2 cellular contexts compared by ENCODE assay signal in the genomic region with DNA sequence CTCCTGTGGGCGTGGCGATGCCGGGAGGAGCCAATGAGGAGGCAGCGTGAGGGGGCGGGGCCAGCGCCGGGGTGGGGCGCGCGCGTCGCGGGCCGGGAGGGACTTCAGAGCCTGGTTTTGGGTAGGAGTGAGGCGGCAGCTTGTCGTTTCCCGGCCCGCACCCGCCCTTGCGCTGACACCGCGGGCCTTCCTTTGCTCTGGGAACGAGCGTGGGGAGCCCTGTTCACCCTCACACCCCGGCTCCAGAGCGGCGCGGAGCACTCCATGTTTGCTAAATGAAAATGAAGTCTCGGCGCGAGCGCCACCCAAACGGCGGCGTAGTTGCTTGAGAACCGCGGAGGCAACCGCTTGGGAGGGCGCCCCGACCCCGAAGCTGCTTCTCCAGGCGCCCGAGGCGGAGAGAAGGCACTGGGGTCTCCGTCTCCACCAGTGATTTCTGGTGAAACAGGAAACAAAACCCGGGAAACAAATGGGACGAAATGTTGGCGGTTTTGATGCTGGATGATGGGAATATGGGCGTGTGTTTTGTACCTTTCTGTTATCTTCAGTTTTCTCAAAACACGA.
TF ChIP-seq lines count a peak whose summit lies in the region.

No MANE protein-coding gene starts in this region.

TF ChIP-seq in GM23338, 12 proteins besides CTCF, POLR2A, EP300 and RAD21:
- TF ChIP-seq EZH2 (IDR thresholded peaks at IDR 0.05; ENCODE audit: low read depth, unreplicated experiment) (no peak), POLR2AphosphoS5 (IDR thresholded peaks at IDR 0.05; ENCODE audit: low read depth) (peak; percentile 73), NANOG (IDR thresholded peaks at IDR 0.05; ENCODE audit: borderline replicate concordance) (no peak), ZNF331 (CRISPR knock-in tag; IDR thresholded peaks at IDR 0.05; ENCODE audit: low read depth) (no peak), JUNB (IDR thresholded peaks at IDR 0.05; ENCODE audit: unreplicated experiment) (no peak), EZH2phosphoT487 (IDR thresholded peaks at IDR 0.05; ENCODE audit: unreplicated experiment) (no peak)
- TF ChIP-seq, protein P1, sequence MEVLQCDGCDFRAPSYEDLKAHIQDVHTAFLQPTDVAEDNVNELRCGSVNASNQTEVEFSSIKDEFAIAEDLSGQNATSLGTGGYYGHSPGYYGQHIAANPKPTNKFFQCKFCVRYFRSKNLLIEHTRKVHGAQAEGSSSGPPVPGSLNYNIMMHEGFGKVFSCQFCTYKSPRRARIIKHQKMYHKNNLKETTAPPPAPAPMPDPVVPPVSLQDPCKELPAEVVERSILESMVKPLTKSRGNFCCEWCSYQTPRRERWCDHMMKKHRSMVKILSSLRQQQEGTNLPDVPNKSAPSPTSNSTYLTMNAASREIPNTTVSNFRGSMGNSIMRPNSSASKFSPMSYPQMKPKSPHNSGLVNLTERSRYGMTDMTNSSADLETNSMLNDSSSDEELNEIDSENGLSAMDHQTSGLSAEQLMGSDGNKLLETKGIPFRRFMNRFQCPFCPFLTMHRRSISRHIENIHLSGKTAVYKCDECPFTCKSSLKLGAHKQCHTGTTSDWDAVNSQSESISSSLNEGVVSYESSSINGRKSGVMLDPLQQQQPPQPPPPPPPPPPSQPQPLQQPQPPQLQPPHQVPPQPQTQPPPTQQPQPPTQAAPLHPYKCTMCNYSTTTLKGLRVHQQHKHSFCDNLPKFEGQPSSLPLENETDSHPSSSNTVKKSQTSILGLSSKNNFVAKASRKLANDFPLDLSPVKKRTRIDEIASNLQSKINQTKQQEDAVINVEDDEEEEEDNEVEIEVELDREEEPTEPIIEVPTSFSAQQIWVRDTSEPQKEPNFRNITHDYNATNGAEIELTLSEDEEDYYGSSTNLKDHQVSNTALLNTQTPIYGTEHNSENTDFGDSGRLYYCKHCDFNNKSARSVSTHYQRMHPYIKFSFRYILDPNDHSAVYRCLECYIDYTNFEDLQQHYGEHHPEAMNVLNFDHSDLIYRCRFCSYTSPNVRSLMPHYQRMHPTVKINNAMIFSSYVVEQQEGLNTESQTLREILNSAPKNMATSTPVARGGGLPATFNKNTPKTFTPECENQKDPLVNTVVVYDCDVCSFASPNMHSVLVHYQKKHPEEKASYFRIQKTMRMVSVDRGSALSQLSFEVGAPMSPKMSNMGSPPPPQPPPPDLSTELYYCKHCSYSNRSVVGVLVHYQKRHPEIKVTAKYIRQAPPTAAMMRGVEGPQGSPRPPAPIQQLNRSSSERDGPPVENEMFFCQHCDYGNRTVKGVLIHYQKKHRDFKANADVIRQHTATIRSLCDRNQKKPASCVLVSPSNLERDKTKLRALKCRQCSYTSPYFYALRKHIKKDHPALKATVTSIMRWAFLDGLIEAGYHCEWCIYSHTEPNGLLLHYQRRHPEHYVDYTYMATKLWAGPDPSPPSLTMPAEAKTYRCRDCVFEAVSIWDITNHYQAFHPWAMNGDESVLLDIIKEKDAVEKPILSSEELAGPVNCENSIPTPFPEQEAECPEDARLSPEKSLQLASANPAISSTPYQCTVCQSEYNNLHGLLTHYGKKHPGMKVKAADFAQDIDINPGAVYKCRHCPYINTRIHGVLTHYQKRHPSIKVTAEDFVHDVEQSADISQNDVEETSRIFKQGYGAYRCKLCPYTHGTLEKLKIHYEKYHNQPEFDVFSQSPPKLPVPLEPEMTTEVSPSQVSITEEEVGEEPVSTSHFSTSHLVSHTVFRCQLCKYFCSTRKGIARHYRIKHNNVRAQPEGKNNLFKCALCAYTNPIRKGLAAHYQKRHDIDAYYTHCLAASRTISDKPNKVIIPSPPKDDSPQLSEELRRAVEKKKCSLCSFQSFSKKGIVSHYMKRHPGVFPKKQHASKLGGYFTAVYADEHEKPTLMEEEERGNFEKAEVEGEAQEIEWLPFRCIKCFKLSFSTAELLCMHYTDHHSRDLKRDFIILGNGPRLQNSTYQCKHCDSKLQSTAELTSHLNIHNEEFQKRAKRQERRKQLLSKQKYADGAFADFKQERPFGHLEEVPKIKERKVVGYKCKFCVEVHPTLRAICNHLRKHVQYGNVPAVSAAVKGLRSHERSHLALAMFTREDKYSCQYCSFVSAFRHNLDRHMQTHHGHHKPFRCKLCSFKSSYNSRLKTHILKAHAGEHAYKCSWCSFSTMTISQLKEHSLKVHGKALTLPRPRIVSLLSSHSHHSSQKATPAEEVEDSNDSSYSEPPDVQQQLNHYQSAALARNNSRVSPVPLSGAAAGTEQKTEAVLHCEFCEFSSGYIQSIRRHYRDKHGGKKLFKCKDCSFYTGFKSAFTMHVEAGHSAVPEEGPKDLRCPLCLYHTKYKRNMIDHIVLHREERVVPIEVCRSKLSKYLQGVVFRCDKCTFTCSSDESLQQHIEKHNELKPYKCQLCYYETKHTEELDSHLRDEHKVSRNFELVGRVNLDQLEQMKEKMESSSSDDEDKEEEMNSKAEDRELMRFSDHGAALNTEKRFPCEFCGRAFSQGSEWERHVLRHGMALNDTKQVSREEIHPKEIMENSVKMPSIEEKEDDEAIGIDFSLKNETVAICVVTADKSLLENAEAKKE (CRISPR knock-in tag; IDR thresholded peaks at IDR 0.05), result no peak
- TF ChIP-seq, protein P2, sequence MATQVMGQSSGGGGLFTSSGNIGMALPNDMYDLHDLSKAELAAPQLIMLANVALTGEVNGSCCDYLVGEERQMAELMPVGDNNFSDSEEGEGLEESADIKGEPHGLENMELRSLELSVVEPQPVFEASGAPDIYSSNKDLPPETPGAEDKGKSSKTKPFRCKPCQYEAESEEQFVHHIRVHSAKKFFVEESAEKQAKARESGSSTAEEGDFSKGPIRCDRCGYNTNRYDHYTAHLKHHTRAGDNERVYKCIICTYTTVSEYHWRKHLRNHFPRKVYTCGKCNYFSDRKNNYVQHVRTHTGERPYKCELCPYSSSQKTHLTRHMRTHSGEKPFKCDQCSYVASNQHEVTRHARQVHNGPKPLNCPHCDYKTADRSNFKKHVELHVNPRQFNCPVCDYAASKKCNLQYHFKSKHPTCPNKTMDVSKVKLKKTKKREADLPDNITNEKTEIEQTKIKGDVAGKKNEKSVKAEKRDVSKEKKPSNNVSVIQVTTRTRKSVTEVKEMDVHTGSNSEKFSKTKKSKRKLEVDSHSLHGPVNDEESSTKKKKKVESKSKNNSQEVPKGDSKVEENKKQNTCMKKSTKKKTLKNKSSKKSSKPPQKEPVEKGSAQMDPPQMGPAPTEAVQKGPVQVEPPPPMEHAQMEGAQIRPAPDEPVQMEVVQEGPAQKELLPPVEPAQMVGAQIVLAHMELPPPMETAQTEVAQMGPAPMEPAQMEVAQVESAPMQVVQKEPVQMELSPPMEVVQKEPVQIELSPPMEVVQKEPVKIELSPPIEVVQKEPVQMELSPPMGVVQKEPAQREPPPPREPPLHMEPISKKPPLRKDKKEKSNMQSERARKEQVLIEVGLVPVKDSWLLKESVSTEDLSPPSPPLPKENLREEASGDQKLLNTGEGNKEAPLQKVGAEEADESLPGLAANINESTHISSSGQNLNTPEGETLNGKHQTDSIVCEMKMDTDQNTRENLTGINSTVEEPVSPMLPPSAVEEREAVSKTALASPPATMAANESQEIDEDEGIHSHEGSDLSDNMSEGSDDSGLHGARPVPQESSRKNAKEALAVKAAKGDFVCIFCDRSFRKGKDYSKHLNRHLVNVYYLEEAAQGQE (IDR thresholded peaks at IDR 0.05; ENCODE audit: unreplicated experiment), result peak; percentile 9

TF ChIP-seq in endothelial cell of umbilical vein, 7 proteins besides CTCF, POLR2A, EP300 and RAD21:
- TF ChIP-seq POLR2AphosphoS5 (IDR thresholded peaks at IDR 0.05; ENCODE audit: insufficient read depth, low read depth, low read length) (peak; percentile 40), GATA2 (IDR thresholded peaks at IDR 0.05; ENCODE audit: insufficient read depth, insufficient read length, low read depth, low read length) (no peak), EZH2 (IDR thresholded peaks at IDR 0.05; ENCODE audit: borderline replicate concordance, low read depth, low read length, severe bottlenecking) (no peak), MYC (IDR thresholded peaks at IDR 0.05; ENCODE audit: low read depth, low read length) (no peak)
- TF ChIP-seq, protein P3, sequence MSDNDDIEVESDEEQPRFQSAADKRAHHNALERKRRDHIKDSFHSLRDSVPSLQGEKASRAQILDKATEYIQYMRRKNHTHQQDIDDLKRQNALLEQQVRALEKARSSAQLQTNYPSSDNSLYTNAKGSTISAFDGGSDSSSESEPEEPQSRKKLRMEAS (IDR thresholded peaks at IDR 0.05; ENCODE audit: insufficient read depth, insufficient read length), result no peak
